Comparison of ENCODE assay signal across 8 cellular contexts in genomic region chr4:87072545-87072944, GRCh38.
DNase-seq lines count a peak whose midpoint lies in the region; ATAC-seq and TF ChIP-seq lines count a peak whose summit lies in the region.
"Not testable (repeated sequence)": the region's sequence is repeated elsewhere in the genome, so short reads cannot be mapped to it uniquely, and the experiment has no call there.

No MANE protein-coding gene starts in this region.

- peaks cover 48 to 89% (median 81%) of the 10 kb centered on the region in 10 experiments for H3K4me1 ChIP-seq in BLaER1 treated with 17β-estradiol and CSF1 and Interleukin-3, amounts not matched to agents 10 nM and 100 nM
- peaks cover 28% of the 10 kb centered on the region for H3K4me1 ChIP-seq in Karpas-422 (ENCODE audit: low read length)
- H3K4me1 ChIP-seq in OCI-LY7 (ENCODE audit: insufficient read depth, low read length, poor library complexity, severe bottlenecking): peaks cover 55% of the 10 kb centered on the region
- H3K4me1 ChIP-seq in muscle layer of colon (ENCODE audit: insufficient read depth, low read length): peaks cover 94% of the 10 kb centered on the region
- peaks cover 86 to 91% of the 10 kb centered on the region in 2 donors for H3K4me1 ChIP-seq in gastrocnemius medialis
- H3K4me1 ChIP-seq in vagina: peaks cover 90% of the 10 kb centered on the region

- not testable (repeated sequence) for ATAC-seq in activated CD8-positive, alpha-beta T cell treated with anti-CD3 and anti-CD28 coated beads for 36 hours
- peak in 1 of 2 donors; percentile 19 for ATAC-seq in gastrocnemius medialis

- H4K20me1 ChIP-seq in BLaER1 treated with 17β-estradiol and CSF1 and Interleukin-3, amounts not matched to agents 10 nM and 100 nM: peaks cover 42 to 100% (median 91%) of the 10 kb centered on the region in 11 experiments
- not testable (repeated sequence) for H4K20me1 ChIP-seq in Karpas-422 (ENCODE audit: insufficient read depth, low read depth, low read length); OCI-LY7 (ENCODE audit: insufficient read depth, low read length)

- H3K27ac Mint-ChIP-seq in activated CD8-positive, alpha-beta T cell treated with anti-CD3 and anti-CD28 coated beads for 36 hours: peak overlapping the region; percentile 91
- peak overlapping the region in 4 of 5 experiments; percentile 34 to 93 (median 68) for H3K27ac Mint-ChIP-seq in brain

- peak overlapping the region in 10 of 11 experiments; percentile 33 to 78 (median 66); a peak in 18 of 22 replicates for H3K9ac ChIP-seq in BLaER1 treated with 17β-estradiol and CSF1 and Interleukin-3, amounts not matched to agents 10 nM and 100 nM
- H3K9ac ChIP-seq in Karpas-422 (ENCODE audit: low read length): 0 out of 2 replicates have a peak overlapping the region, but pooled peaks have one; percentile 43
- not testable (repeated sequence) for H3K9ac ChIP-seq in muscle layer of colon (ENCODE audit: low read length)

- not testable (repeated sequence) for H3K9me3 ChIP-seq in BLaER1 treated with 17β-estradiol and CSF1 and Interleukin-3, amounts not matched to agents 10 nM and 100 nM (replicated peaks in 1 of 11); Karpas-422 (ENCODE audit: low read length); OCI-LY7 (ENCODE audit: low read length); muscle layer of colon (ENCODE audit: low read length); gastrocnemius medialis; vagina

- H3K27me3 Mint-ChIP-seq in activated CD8-positive, alpha-beta T cell treated with anti-CD3 and anti-CD28 coated beads for 36 hours; brain: not testable (repeated sequence)

- H3K4me3 ChIP-seq in BLaER1 treated with 17β-estradiol and CSF1 and Interleukin-3, amounts not matched to agents 10 nM and 100 nM: peak overlapping the region in 7 of 10 experiments; percentile 7 to 57 (median 42); a peak in 8 of 20 replicates
- H3K4me3 ChIP-seq in Karpas-422 (ENCODE audit: low read length): peak overlapping the region; percentile 53
- peak overlapping the region; percentile 60 for H3K4me3 ChIP-seq in OCI-LY7 (ENCODE audit: low read depth, low read length, poor library complexity, severe bottlenecking)
- not testable (repeated sequence) for H3K4me3 ChIP-seq in muscle layer of colon (ENCODE audit: low read depth in 1 of 2, low read length in 2 of 2); gastrocnemius medialis; vagina

- CTCF ChIA-PET in OCI-LY7 (lab: Charles Lee; ENCODE audit: unreplicated experiment); activated CD8-positive, alpha-beta T cell treated with anti-CD3 and anti-CD28 coated beads for 36 hours (lab: Charles Lee): not testable (repeated sequence)

- not testable (repeated sequence) for H2AFZ ChIP-seq in Karpas-422 (ENCODE audit: low read length)
- H2AFZ ChIP-seq in OCI-LY7 (ENCODE audit: low read length): peak overlapping the region; percentile 90; the same call in 1 of the 2 replicates

- in situ Hi-C loops in gastrocnemius medialis (cut with MboI; ENCODE audit: low sequenced_read_pairs in 4 of 4): not testable (repeated sequence)

- not testable (repeated sequence) for TF ChIP-seq CTCF in OCI-LY7 (conservative IDR thresholded peaks at IDR 0.05; ENCODE audit: low read length); activated CD8-positive, alpha-beta T cell treated with anti-CD3 and anti-CD28 coated beads for 36 hours (IDR thresholded peaks at IDR 0.05); brain (conservative IDR thresholded peaks at IDR 0.05); gastrocnemius medialis (IDR thresholded peaks at IDR 0.05 in 4 of 5, conservative IDR thresholded peaks at IDR 0.05 in 1 of 5); vagina (IDR thresholded peaks at IDR 0.05)

- peak overlapping the region; percentile 65 to 89 (median 80) for H3K4me2 ChIP-seq in BLaER1 treated with 17β-estradiol and CSF1 and Interleukin-3, amounts not matched to agents 10 nM and 100 nM
- H3K4me2 ChIP-seq in Karpas-422 (ENCODE audit: low read depth, low read length, poor library complexity, severe bottlenecking) (peak overlapping the region; percentile 75), OCI-LY7 (ENCODE audit: low read length) (peak overlapping the region; percentile 94)

- not testable (repeated sequence) for H3K4me3 Mint-ChIP-seq in activated CD8-positive, alpha-beta T cell treated with anti-CD3 and anti-CD28 coated beads for 36 hours
- peak overlapping the region in 4 of 5 experiments; percentile 9 to 76 (median 25) for H3K4me3 Mint-ChIP-seq in brain

- H3K36me3 Mint-ChIP-seq in activated CD8-positive, alpha-beta T cell treated with anti-CD3 and anti-CD28 coated beads for 36 hours (ENCODE audit: low read depth); brain: not testable (repeated sequence)

- peaks cover under 1 to 64% (median 23%) of the 10 kb centered on the region in 11 experiments; a peak in 18 of 22 replicates for H3K36me3 ChIP-seq in BLaER1 treated with 17β-estradiol and CSF1 and Interleukin-3, amounts not matched to agents 10 nM and 100 nM
- H3K36me3 ChIP-seq in Karpas-422 (ENCODE audit: insufficient read depth, low read length); OCI-LY7 (ENCODE audit: insufficient read depth, low read length); muscle layer of colon (ENCODE audit: insufficient read depth, low read length); gastrocnemius medialis; vagina: not testable (repeated sequence)

- peak overlapping the region in 10 of 11 experiments; percentile 33 to 75 (median 69); a peak in 18 of 22 replicates for H3K27ac ChIP-seq in BLaER1 treated with 17β-estradiol and CSF1 and Interleukin-3, amounts not matched to agents 10 nM and 100 nM
- peak overlapping the region; percentile 81; the same call in 1 of the 2 replicates for H3K27ac ChIP-seq in Karpas-422 (ENCODE audit: low read length)
- H3K27ac ChIP-seq in OCI-LY7 (ENCODE audit: low read depth, low read length, poor library complexity, severe bottlenecking): peak overlapping the region; percentile 93
- H3K27ac ChIP-seq in muscle layer of colon (ENCODE audit: low read depth, low read length): peak overlapping the region; percentile 75
- H3K27ac ChIP-seq in gastrocnemius medialis: peak overlapping the region; percentile 59 to 83 (median 72)
- H3K27ac ChIP-seq in vagina: peak overlapping the region; percentile 43

- TF ChIP-seq POLR2A in gastrocnemius medialis (IDR thresholded peaks at IDR 0.05); vagina (IDR thresholded peaks at IDR 0.05): not testable (repeated sequence)

- intact Hi-C loops in OCI-LY7 (cut with micrococcal nuclease; ENCODE audit: unreplicated experiment): loop anchor here (5.0 kb wide), 1 partner anchor 135 kb away; the partner anchor contains the start of gene AFF1
- intact Hi-C loops in activated CD8-positive, alpha-beta T cell treated with anti-CD3 and anti-CD28 coated beads for 36 hours (cut with micrococcal nuclease); gastrocnemius medialis (cut with DNase I; ENCODE audit: low total_unique reads); vagina (cut with DNase I): not testable (repeated sequence)

- H3K79me2 ChIP-seq in Karpas-422 (ENCODE audit: low read length): not testable (repeated sequence)
- H3K79me2 ChIP-seq in OCI-LY7 (ENCODE audit: insufficient read depth, low read depth, low read length): peaks cover 46% of the 10 kb centered on the region

- H3K27me3 ChIP-seq in BLaER1 treated with 17β-estradiol and CSF1 and Interleukin-3, amounts not matched to agents 10 nM and 100 nM; Karpas-422 (ENCODE audit: low read length); muscle layer of colon (ENCODE audit: control insufficient read depth in 1 of 2, insufficient read depth in 2 of 2, low read length in 2 of 2); gastrocnemius medialis; vagina: not testable (repeated sequence)

- H3K9me2 ChIP-seq in Karpas-422 (replicated peaks; ENCODE audit: insufficient read depth, low read length); OCI-LY7 (ENCODE audit: insufficient read depth, low read length): not testable (repeated sequence)

- not testable (repeated sequence) for DNase-seq in Karpas-422; OCI-LY7 (ENCODE audit: low spot score); activated CD8-positive, alpha-beta T cell treated with anti-CD3 and anti-CD28 coated beads for 36 hours; vagina (ENCODE audit: extremely low spot score in 2 of 2)
- peak in 1 of 2 donors; percentile 43 for DNase-seq in gastrocnemius medialis

- BruUV-seq in OCI-LY7 (replicated peaks; lab: Mats Ljungman, UMichigan): not testable (repeated sequence)

- peaks cover 38% of the 10 kb centered on the region for H3K4me1 Mint-ChIP-seq in activated CD8-positive, alpha-beta T cell treated with anti-CD3 and anti-CD28 coated beads for 36 hours (ENCODE audit: low read depth)
- peaks cover 87% of the 10 kb centered on the region for H3K4me1 Mint-ChIP-seq in brain

- POLR2A ChIA-PET in OCI-LY7 (lab: Charles Lee); activated CD8-positive, alpha-beta T cell treated with anti-CD3 and anti-CD28 coated beads for 36 hours (lab: Charles Lee): not testable (repeated sequence)

- not testable (repeated sequence) for H3K9me3 Mint-ChIP-seq in activated CD8-positive, alpha-beta T cell treated with anti-CD3 and anti-CD28 coated beads for 36 hours; brain

Comparison
In these comparisons a context has a peak if more than half of its experiments do, and no peak if none do; other contexts are left out.
1. H3K27ac ChIP-seq: peak in every context shown above with its lines; median percentile 93 in OCI-LY7; 81 in Karpas-422; 75 in muscle layer of colon; 72 in gastrocnemius medialis; 69 in BLaER1 treated with 17β-estradiol and CSF1 and Interleukin-3, amounts not matched to agents 10 nM and 100 nM; 43 in vagina.